In genomic region chr14:50928002-50928635, GRCh38 we compare ENCODE assay signal across 12 cellular contexts. TPM values are rescaled to one million over a fixed set of nuclear protein-coding genes. Genes with fewer than 3 reads are reported as not detected.
A peak's percentile ranks its signal among the peaks of the same experiment; 100 is the strongest.
DNase-seq lines count a peak whose midpoint lies in the region; ATAC-seq, FAIRE-seq and TF ChIP-seq lines count a peak whose summit lies in the region.
"Had no signal": no experiment of that assay in that cellular context is flagged by ENCODE, and none has a peak within 500 bp of the region (broad histone marks: within the 10 kb centered on the region; RNA-seq: fewer than 3 reads in every experiment).

No MANE protein-coding gene starts in this region.

- no peaks in the 10 kb centered on the region for H3K27me3 ChIP-seq in adrenal gland
- H3K27me3 ChIP-seq in right lobe of liver = no peaks in the 10 kb centered on the region
- no peaks in the 10 kb centered on the region for H3K27me3 ChIP-seq in neural progenitor cell
- H3K27me3 ChIP-seq: tibial artery had no signal

- H3K9ac ChIP-seq in kidney (ENCODE audit: low read length in 2 of 2) (no peak overlapping the region), neural progenitor cell (no peak overlapping the region)

- TF ChIP-seq POLR2A in adrenal gland (IDR thresholded peaks at IDR 0.05) (no peak), right lobe of liver (IDR thresholded peaks at IDR 0.05) (no peak)

- H3F3A ChIP-seq in neural progenitor cell (ENCODE audit: low read depth) = peaks cover 4% of the 10 kb centered on the region

- no peak overlapping the region for H3K27ac Mint-ChIP-seq in activated CD4-positive, alpha-beta T cell treated with anti-CD3 and anti-CD28 coated beads for 36 hours
- no peak overlapping the region for H3K27ac Mint-ChIP-seq in neural progenitor cell

- FAIRE-seq in kidney (lab: Jason Lieb, UNC) = no peak

- H3K4me2 ChIP-seq in neural progenitor cell = no peak overlapping the region

- H2AFZ ChIP-seq in neural progenitor cell (replicated peaks) = no peak overlapping the region

- H3K36me3 Mint-ChIP-seq in activated CD4-positive, alpha-beta T cell treated with anti-CD3 and anti-CD28 coated beads for 36 hours (ENCODE audit: low read depth) = no peaks in the 10 kb centered on the region
- H3K36me3 Mint-ChIP-seq in neural progenitor cell = peaks cover 3% of the 10 kb centered on the region

- H4K20me1 ChIP-seq in neural progenitor cell (ENCODE audit: low read depth) = no peaks in the 10 kb centered on the region

- peaks cover 0 to 8% of the 10 kb centered on the region in 2 donors for H3K4me1 ChIP-seq in adrenal gland (replicated peaks in 1 of 2)
- peaks cover 0 to 30% (median 0%) of the 10 kb centered on the region in 4 donors for H3K4me1 ChIP-seq in right lobe of liver
- H3K4me1 ChIP-seq in kidney (ENCODE audit: control insufficient read depth in 1 of 2, insufficient read depth in 1 of 2, low read depth in 1 of 2, low read length in 2 of 2) = no peaks in the 10 kb centered on the region
- H3K4me1 ChIP-seq in neural progenitor cell = peaks cover 8% of the 10 kb centered on the region
- H3K4me1 ChIP-seq: tibial artery had no signal

- peak overlapping the region in 2 of 5 donors; percentile 45 to 72 for H3K27ac ChIP-seq in adrenal gland
- peak overlapping the region in 2 of 3 donors; percentile 50 to 54 for H3K27ac ChIP-seq in right lobe of liver
- H3K27ac ChIP-seq in kidney (ENCODE audit: low read depth in 2 of 2, low read length in 2 of 2) = no peak overlapping the region
- no peak overlapping the region for H3K27ac ChIP-seq in neural progenitor cell
- H3K27ac ChIP-seq: C4-2B, tibial artery had no signal

- H3K9me3 ChIP-seq in adrenal gland (replicated peaks in 1 of 3) = no peaks in the 10 kb centered on the region
- no peaks in the 10 kb centered on the region for H3K9me3 ChIP-seq in right lobe of liver
- no peaks in the 10 kb centered on the region for H3K9me3 ChIP-seq in kidney (ENCODE audit: control insufficient read depth in 1 of 2, low read length in 2 of 2)
- H3K9me3 ChIP-seq in neural progenitor cell (ENCODE audit: low read depth) = no peaks in the 10 kb centered on the region
- H3K9me3 ChIP-seq: tibial artery had no signal

- no peak overlapping the region for H3K4me3 ChIP-seq in adrenal gland
- no peak overlapping the region for H3K4me3 ChIP-seq in right lobe of liver
- no peak overlapping the region for H3K4me3 ChIP-seq in kidney (ENCODE audit: low read length in 2 of 2)
- no peak overlapping the region for H3K4me3 ChIP-seq in neural progenitor cell
- H3K4me3 ChIP-seq: tibial artery had no signal

- POLR2A ChIA-PET in activated CD4-positive, alpha-beta T cell treated with anti-CD3 and anti-CD28 coated beads for 36 hours (lab: Charles Lee) = no interaction called here

- CTCF ChIA-PET in activated CD4-positive, alpha-beta T cell treated with anti-CD3 and anti-CD28 coated beads for 36 hours (lab: Charles Lee) = interaction anchor here (0.7 to 1.4 kb wide), 3 partner anchors 9 to 80 kb away, joined by 3 to 4 read pairs (median 3); no protein-coding TSS in a partner anchor

- H3K36me3 ChIP-seq in adrenal gland (replicated peaks in 1 of 2) = peaks cover 0 to 37% of the 10 kb centered on the region in 2 donors
- peaks cover 0 to 51% (median 19%) of the 10 kb centered on the region in 4 donors for H3K36me3 ChIP-seq in right lobe of liver
- H3K36me3 ChIP-seq in kidney (ENCODE audit: control insufficient read depth in 1 of 2, insufficient read depth in 2 of 2, low read length in 2 of 2) = peaks cover 4 to 5% of the 10 kb centered on the region in 2 donors
- no peaks in the 10 kb centered on the region for H3K36me3 ChIP-seq in neural progenitor cell

- H3K4me1 Mint-ChIP-seq in activated CD4-positive, alpha-beta T cell treated with anti-CD3 and anti-CD28 coated beads for 36 hours = no peaks in the 10 kb centered on the region
- H3K4me1 Mint-ChIP-seq in neural progenitor cell = peaks cover 11% of the 10 kb centered on the region

- no peaks in the 10 kb centered on the region for H3K79me2 ChIP-seq in neural progenitor cell (ENCODE audit: low read depth)

- intact Hi-C loops in adrenal gland (cut with DNase I) (no loop called here), right lobe of liver (cut with DNase I) (no loop called here), kidney (cut with DNase I) (no loop called here)
- intact Hi-C loops in activated CD4-positive, alpha-beta T cell treated with anti-CD3 and anti-CD28 coated beads for 36 hours (cut with DNase I, micrococcal nuclease) = no loop called here

- 75 to 90% (median 83%) methylated on average over 4 to 6 of the region's 6 CpGs for WGBS in adrenal gland, 4 donors
- WGBS in right lobe of liver (ENCODE audit: insufficient coverage, low coverage, low lambda C conversion rate, missing lambda C conversion rate) = 51% methylated on average over 6 of the region's 6 CpGs

- DNase-seq in AG20443 (ENCODE audit: low spot score) (peak; percentile 89), adrenal gland (peak in 5 of 7 donors; percentile 20 to 58 (median 43)), right lobe of liver (peak in 1 of 3 donors; percentile 61), kidney (no peak), neural progenitor cell (ENCODE audit: low spot score) (no peak)
- no peak for DNase-seq in activated CD4-positive, alpha-beta T cell treated with anti-CD3 and anti-CD28 coated beads for 36 hours
- DNase-seq: effector CD8-positive, alpha-beta T cell had no signal

- no peaks in the 10 kb centered on the region for H3K9me3 Mint-ChIP-seq in activated CD4-positive, alpha-beta T cell treated with anti-CD3 and anti-CD28 coated beads for 36 hours (ENCODE audit: low read depth)
- no peaks in the 10 kb centered on the region for H3K9me3 Mint-ChIP-seq in neural progenitor cell

- TF ChIP-seq CTCF in adrenal gland (IDR thresholded peaks at IDR 0.05) (no peak), right lobe of liver (IDR thresholded peaks at IDR 0.05) (no peak), kidney (IDR thresholded peaks at IDR 0.05; ENCODE audit: borderline replicate concordance, extremely low read depth, insufficient read depth) (no peak), neural progenitor cell (IDR thresholded peaks at IDR 0.05) (no peak)

- ATAC-seq in HG03103 (IDR thresholded peaks at IDR 0.05; ENCODE audit: low read depth, unreplicated experiment) = peak; percentile 89
- ATAC-seq in right lobe of liver = peak; percentile 82 to 90 (median 88)
- no peak for ATAC-seq in GM18858 (IDR thresholded peaks at IDR 0.05; ENCODE audit: unreplicated experiment)
- no peak for ATAC-seq in activated CD4-positive, alpha-beta T cell treated with anti-CD3 and anti-CD28 coated beads for 36 hours

- H3K4me3 Mint-ChIP-seq in activated CD4-positive, alpha-beta T cell treated with anti-CD3 and anti-CD28 coated beads for 36 hours = no peak overlapping the region
- no peak overlapping the region for H3K4me3 Mint-ChIP-seq in neural progenitor cell

- H3K27me3 Mint-ChIP-seq in activated CD4-positive, alpha-beta T cell treated with anti-CD3 and anti-CD28 coated beads for 36 hours = no peaks in the 10 kb centered on the region
- no peaks in the 10 kb centered on the region for H3K27me3 Mint-ChIP-seq in neural progenitor cell (ENCODE audit: insufficient read depth, low read depth)

RNA-seq across cellular contexts. Expression of gene PYGL, which starts 16.2 kb away (rescaled TPM):
- total RNA-seq in adrenal gland (10 to 100 TPM; 12.9 to 77.0 (median 56.8) TPM), right lobe of liver (100 to 1,000 TPM in 3 of 6 experiments, 10 to 100 TPM in 3; 80.1 to 130 (median 107) TPM), kidney (40.3 TPM), neural progenitor cell (ENCODE audit: low replicate concordance) (63.0 and 63.5 TPM in 2 replicates)
- polyA plus RNA-seq in adrenal gland (10 to 100 TPM; 24.6 to 33.1 (median 26.9) TPM), kidney (ENCODE audit: insufficient read depth, low read depth, low replicate concordance) (12.3 TPM)
- under 1 TPM; 0.62 to 0.67 TPM for total RNA-seq in activated CD4-positive, alpha-beta T cell treated with anti-CD3 and anti-CD28 coated beads for 36 hours
- total RNA-seq: T-helper 1 cell treated with Interleukin-12 subunit alpha and Interleukin-12 subunit beta and Interleukin-4 antibody, amounts not matched to agents 30 ng/mL and 1 ng/mL, for 36 hours had no signal

RNA-seq across cellular contexts. Expression of gene ABHD12B, which starts 56.3 kb away (rescaled TPM):
- total RNA-seq in adrenal gland (under 1 TPM in 3 of 8 donors, not detected in 5; 0.34 to 0.46 (median 0.39) TPM), right lobe of liver (not detected), kidney (not detected), neural progenitor cell (ENCODE audit: low replicate concordance) (not detected in 2 replicates)
- polyA plus RNA-seq in adrenal gland (under 1 TPM in 2 of 3 donors, not detected in 1; 0.10 to 0.42 TPM), kidney (ENCODE audit: insufficient read depth, low read depth, low replicate concordance) (0.88 TPM)
- not detected for total RNA-seq in activated CD4-positive, alpha-beta T cell treated with anti-CD3 and anti-CD28 coated beads for 36 hours
- total RNA-seq: T-helper 1 cell treated with Interleukin-12 subunit alpha and Interleukin-12 subunit beta and Interleukin-4 antibody, amounts not matched to agents 30 ng/mL and 1 ng/mL, for 36 hours had no signal

Comparison
In these comparisons a context has a peak if more than half of its experiments do, and no peak if none do; other contexts are left out.
1. DNase-seq: peak in AG20443 (single experiment) and adrenal gland (5 of 7); none in kidney (single experiment), activated CD4-positive, alpha-beta T cell treated with anti-CD3 and anti-CD28 coated beads for 36 hours (single experiment) and neural progenitor cell (single experiment).
2. ATAC-seq: peak in HG03103 (single experiment) and right lobe of liver (4 of 4); none in GM18858 (single experiment) and activated CD4-positive, alpha-beta T cell treated with anti-CD3 and anti-CD28 coated beads for 36 hours (single experiment).
3. H3K27ac ChIP-seq: peak in right lobe of liver (2 of 3); none in kidney (0 of 2) and neural progenitor cell (single experiment).
4. RNA of gene PYGL, which starts 16.2 kb away (total RNA-seq): 80.1 to 130 TPM in right lobe of liver, 63.0 to 63.5 TPM in neural progenitor cell, 12.9 to 77.0 TPM in adrenal gland and 40.3 TPM in kidney (single experiment); 0.62 to 0.67 TPM in activated CD4-positive, alpha-beta T cell treated with anti-CD3 and anti-CD28 coated beads for 36 hours; every median in the first group is over 4 times any median in the second.